14 cellular contexts compared by ENCODE assay signal in genomic region chrX:111322231-111322855, GRCh38. TPM values are rescaled to one million over a fixed set of nuclear protein-coding genes. Genes with fewer than 3 reads are reported as not detected.
"Had no signal": no experiment of that assay in that cellular context is flagged by ENCODE, and none has a peak within 500 bp of the region (broad histone marks: within the 10 kb centered on the region; RNA-seq: fewer than 3 reads in every experiment).

No MANE protein-coding gene starts in this region.

- H3K27ac ChIP-seq: cardiac muscle cell, heart right ventricle, right atrium auricular region, tibial artery, vagina, VCaP had no signal

- H3K9me3 ChIP-seq: heart right ventricle, right atrium auricular region, tibial artery, vagina had no signal

- H3K27me3 ChIP-seq: cardiac muscle cell, right atrium auricular region, tibial artery, vagina had no signal

- H3K4me3 ChIP-seq: cardiac muscle cell, heart right ventricle, right atrium auricular region, tibial artery, vagina had no signal

- H3K4me1 ChIP-seq: heart right ventricle, right atrium auricular region, tibial artery, vagina had no signal

- H3K36me3 ChIP-seq: cardiac muscle cell, heart right ventricle, right atrium auricular region, tibial artery, vagina had no signal

- DNase-seq: activated CD4-positive, alpha-beta memory T cell treated with anti-CD3 and anti-CD28 coated beads, Interleukin-2, amount 10 ng/mL, durations not matched to agents 7 days and 5 days; activated gamma-delta T cell treated with Interleukin-2 at 50 U/mL for 16 hours; activated naive CD8-positive, alpha-beta T cell treated with anti-CD3 and anti-CD28 coated beads, Interleukin-2, amount 10 ng/mL, durations not matched to agents 7 days and 5 days; activated T-cell treated with anti-CD3 and anti-CD28 coated beads, Interleukin-2, amount 50 U/mL, for 48 hours; aorta; heart right ventricle; midbrain; posterior cingulate gyrus; T1000; tibial artery had no signal

RNA-seq across cellular contexts. Expression of gene CAPN6, which starts 52.1 kb away (rescaled TPM):
- total RNA-seq: activated CD4-positive, alpha-beta memory T cell treated with anti-CD3 and anti-CD28 coated beads, Interleukin-2, amount 10 ng/mL, durations not matched to agents 7 days and 5 days; activated naive CD8-positive, alpha-beta T cell treated with anti-CD3 and anti-CD28 coated beads, Interleukin-2, amount 10 ng/mL, durations not matched to agents 7 days and 5 days had no signal
